Comparison of ENCODE assay signal across 1 cellular context in genomic region chr11:78192911-78193341, GRCh38.
TF ChIP-seq lines count a peak whose summit lies in the region.

No MANE protein-coding gene starts in this region.

TF ChIP-seq in IMR-90, 13 proteins besides CTCF, POLR2A, EP300 and RAD21:
- TF ChIP-seq MAZ (IDR thresholded peaks at IDR 0.05; ENCODE audit: borderline replicate concordance, low read depth, low read length) (no peak), CEBPB (IDR thresholded peaks at IDR 0.05; ENCODE audit: low read depth, low read length) (0 out of 2 replicates have a peak, but pooled peaks have one; percentile 17), MXI1 (IDR thresholded peaks at IDR 0.05; ENCODE audit: borderline replicate concordance, low read depth, low read length) (no peak), RCOR1 (IDR thresholded peaks at IDR 0.05; ENCODE audit: insufficient replicate concordance, low read length) (no peak), RFX5 (IDR thresholded peaks at IDR 0.05; ENCODE audit: low read depth, low read length) (no peak), SMC3 (IDR thresholded peaks at IDR 0.05; ENCODE audit: low read depth, low read length) (no peak), MAFK (IDR thresholded peaks at IDR 0.05; ENCODE audit: low read depth, low read length) (no peak)
